In the genomic region with DNA sequence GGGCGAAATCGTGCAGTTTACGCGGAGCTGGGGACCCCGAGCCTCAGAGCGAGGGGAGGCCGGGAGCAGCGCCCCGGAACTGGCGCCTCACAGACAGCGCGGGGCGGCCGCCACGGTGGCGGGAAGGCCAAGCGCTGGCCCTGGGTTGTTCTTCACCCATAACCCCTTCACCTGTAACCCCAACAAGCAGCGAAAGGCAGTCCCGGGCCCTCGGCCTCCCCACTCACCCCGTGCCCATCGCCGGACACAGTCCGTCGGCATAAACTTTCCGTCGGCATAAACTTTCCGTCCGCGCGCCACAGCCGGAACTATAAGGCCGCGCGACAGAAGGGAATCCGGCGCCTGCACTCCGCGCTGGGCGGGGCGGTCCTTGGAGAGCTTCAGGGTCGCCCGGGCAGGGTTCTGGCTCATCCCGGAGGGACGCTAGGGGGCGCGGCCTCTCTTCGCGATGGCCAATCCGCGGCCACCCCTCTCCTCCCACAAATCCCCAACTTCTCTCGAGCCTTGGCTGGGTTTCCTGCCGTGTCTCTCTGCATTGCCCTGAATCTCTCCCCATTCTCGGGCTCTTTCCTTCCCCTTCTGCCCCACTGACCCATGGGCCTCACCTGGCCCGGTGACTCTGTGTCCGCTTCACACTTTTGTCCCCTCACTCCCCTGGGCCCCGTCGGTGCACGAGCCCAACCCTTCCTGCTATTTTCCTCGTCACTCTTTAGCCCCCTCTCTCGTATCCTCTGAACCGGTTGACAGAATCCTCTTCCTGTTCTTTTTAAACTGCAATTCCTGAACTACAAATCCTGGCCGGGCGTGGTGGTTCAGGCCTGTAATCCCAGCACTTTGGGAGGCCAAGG, we compare ENCODE assay signal across 8 cellular contexts. TPM values are rescaled to one million over a fixed set of nuclear protein-coding genes. Genes with fewer than 3 reads are reported as not detected.
A peak's percentile ranks its signal among the peaks of the same experiment; 100 is the strongest.
DNase-seq lines count a peak whose midpoint lies in the region; ATAC-seq and TF ChIP-seq lines count a peak whose summit lies in the region.

A gene (minus strand): TSS at position 261 of the 848 bp plus-strand sequence. CDS start 3,751 bp downstream, outside the sequence.

- POLR2A ChIA-PET in activated CD4-positive, alpha-beta T cell treated with anti-CD3 and anti-CD28 coated beads, Interleukin-2, amount 10 ng/mL, durations not matched to agents 7 days and 5 days (lab: Charles Lee): no interaction called here

- peaks cover 0 to 1% (median 0%) of the 10 kb centered on the region in 3 donors for H3K27me3 Mint-ChIP-seq in CD14-positive monocyte (ENCODE audit: low read depth in 3 of 3)
- no peaks in the 10 kb centered on the region for H3K27me3 Mint-ChIP-seq in activated CD4-positive, alpha-beta T cell treated with anti-CD3 and anti-CD28 coated beads, Interleukin-2, amount 10 ng/mL, durations not matched to agents 7 days and 5 days

- no peaks in the 10 kb centered on the region for H3K9me3 Mint-ChIP-seq in CD14-positive monocyte
- no peaks in the 10 kb centered on the region for H3K9me3 Mint-ChIP-seq in activated CD4-positive, alpha-beta T cell treated with anti-CD3 and anti-CD28 coated beads, Interleukin-2, amount 10 ng/mL, durations not matched to agents 7 days and 5 days

- peak; percentile 94 for ATAC-seq in GM19351 (IDR thresholded peaks at IDR 0.05; ENCODE audit: unreplicated experiment)
- ATAC-seq in HG03521 (IDR thresholded peaks at IDR 0.05; ENCODE audit: unreplicated experiment): peak; percentile 97

- CTCF ChIA-PET in activated CD4-positive, alpha-beta T cell treated with anti-CD3 and anti-CD28 coated beads, Interleukin-2, amount 10 ng/mL, durations not matched to agents 7 days and 5 days (lab: Charles Lee): interaction anchor here (0.5 to 2.2 kb wide), 14 partner anchors 9 to 891 kb away, joined by 3 to 8 read pairs (median 4); a partner anchor contains a TSS

- H3K36me3 Mint-ChIP-seq in CD14-positive monocyte: peaks cover 0 to 4% of the 10 kb centered on the region in 2 donors
- no peaks in the 10 kb centered on the region for H3K36me3 Mint-ChIP-seq in activated CD4-positive, alpha-beta T cell treated with anti-CD3 and anti-CD28 coated beads, Interleukin-2, amount 10 ng/mL, durations not matched to agents 7 days and 5 days (ENCODE audit: low read depth)

- H3K4me1 Mint-ChIP-seq in CD14-positive monocyte: peaks cover 25% of the 10 kb centered on the region
- peaks cover 39% of the 10 kb centered on the region for H3K4me1 Mint-ChIP-seq in activated CD4-positive, alpha-beta T cell treated with anti-CD3 and anti-CD28 coated beads, Interleukin-2, amount 10 ng/mL, durations not matched to agents 7 days and 5 days

- H3K27ac Mint-ChIP-seq in CD14-positive monocyte: peak within 1 kb of the TSS; percentile 93 to 96 (median 95)
- peak within 1 kb of the TSS; percentile 90 for H3K27ac Mint-ChIP-seq in activated CD4-positive, alpha-beta T cell treated with anti-CD3 and anti-CD28 coated beads, Interleukin-2, amount 10 ng/mL, durations not matched to agents 7 days and 5 days

- H3K4me3 Mint-ChIP-seq in CD14-positive monocyte: peak within 1 kb of the TSS; percentile 97 to 99
- H3K4me3 Mint-ChIP-seq in activated CD4-positive, alpha-beta T cell treated with anti-CD3 and anti-CD28 coated beads, Interleukin-2, amount 10 ng/mL, durations not matched to agents 7 days and 5 days: peak within 1 kb of the TSS; percentile 87

- DNase-seq in CD14-positive monocyte (ENCODE audit: low spot score) (peak; percentile 90), NCI-H69 (lab: John Stamatoyannopoulos, UW) (peak; percentile 99), cortex of kidney (lab: John Stamatoyannopoulos, UW) (peak; percentile 23), left kidney (ENCODE audit: low read depth, low spot score) (peak; percentile 99)
- DNase-seq in activated CD4-positive, alpha-beta T cell treated with anti-CD3 and anti-CD28 coated beads, Interleukin-2, amount 10 ng/mL, durations not matched to agents 7 days and 5 days: peak; percentile 92
- DNase-seq in stimulated activated CD4-positive, alpha-beta T cell treated with anti-CD3 and anti-CD28 coated beads, Interleukin-2, amount 100 ng/mL, for 24 hours: peak; percentile 97 to 99

- intact Hi-C loops in CD14-positive monocyte (cut with micrococcal nuclease): no loop called here

- TF ChIP-seq CTCF in CD14-positive monocyte (IDR thresholded peaks at IDR 0.05): peak; percentile 60

RNA-seq across cellular contexts. Expression of the gene that starts here (rescaled TPM):
- 10 to 100 TPM; 10.1 to 12.0 TPM for polyA plus RNA-seq in CD14-positive monocyte
- total RNA-seq in activated CD4-positive, alpha-beta T cell treated with anti-CD3 and anti-CD28 coated beads, Interleukin-2, amount 10 ng/mL, durations not matched to agents 7 days and 5 days: 10 to 100 TPM; 38.4 to 46.8 TPM

Comparison
In these comparisons a context has a peak if more than half of its experiments do, and no peak if none do; other contexts are left out.
1. Peak in every context shown above with its lines: DNase-seq and ATAC-seq.
2. DNase-seq: peak in every context shown above with its lines; median percentile 99 in NCI-H69; 99 in left kidney; 98 in stimulated activated CD4-positive, alpha-beta T cell treated with anti-CD3 and anti-CD28 coated beads, Interleukin-2, amount 100 ng/mL, for 24 hours; 92 in activated CD4-positive, alpha-beta T cell treated with anti-CD3 and anti-CD28 coated beads, Interleukin-2, amount 10 ng/mL, durations not matched to agents 7 days and 5 days; 90 in CD14-positive monocyte; 23 in cortex of kidney.